Comparison of ENCODE assay signal across 6 cellular contexts in the genomic region with DNA sequence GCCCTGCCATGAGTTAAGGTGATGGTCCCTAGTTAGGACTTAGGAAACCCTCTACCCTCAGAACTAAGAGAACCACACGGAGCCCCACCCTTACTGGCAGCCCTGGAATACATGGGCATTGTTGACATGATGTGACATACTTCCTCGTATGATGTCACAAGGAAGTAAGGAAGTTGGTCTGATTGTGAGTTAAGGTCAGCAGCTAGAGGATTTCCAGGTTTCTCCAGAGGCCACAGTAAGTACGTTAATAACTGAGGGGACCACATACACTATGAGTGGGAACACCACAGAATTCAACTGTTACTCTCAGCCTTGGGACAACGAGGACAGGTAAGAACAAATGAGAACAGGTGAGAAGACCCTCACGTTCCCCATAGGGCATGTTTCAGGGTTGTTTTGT.
"Had no signal": no experiment of that assay in that cellular context is flagged by ENCODE, and none has a peak within 500 bp of the region (broad histone marks: within the 10 kb centered on the region; RNA-seq: fewer than 3 reads in every experiment).

A gene with protein sequence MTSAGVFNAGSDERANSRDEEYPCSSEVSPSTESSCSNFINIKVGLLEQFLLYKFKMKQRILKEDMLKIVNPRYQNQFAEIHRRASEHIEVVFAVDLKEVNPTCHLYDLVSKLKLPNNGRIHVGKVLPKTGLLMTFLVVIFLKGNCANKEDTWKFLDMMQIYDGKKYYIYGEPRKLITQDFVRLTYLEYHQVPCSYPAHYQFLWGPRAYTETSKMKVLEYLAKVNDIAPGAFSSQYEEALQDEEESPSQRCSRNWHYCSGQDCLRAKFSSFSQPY (plus strand): TSS at position 301 of the 400 bp plus-strand sequence. CDS start 1,133 bp downstream, outside the sequence.

- DNase-seq: GM23248, GOT3, H7, H9, HCEC 1CT, HFFc6 had no signal
